ENCODE assay signal across 11 cellular contexts in the genomic region with DNA sequence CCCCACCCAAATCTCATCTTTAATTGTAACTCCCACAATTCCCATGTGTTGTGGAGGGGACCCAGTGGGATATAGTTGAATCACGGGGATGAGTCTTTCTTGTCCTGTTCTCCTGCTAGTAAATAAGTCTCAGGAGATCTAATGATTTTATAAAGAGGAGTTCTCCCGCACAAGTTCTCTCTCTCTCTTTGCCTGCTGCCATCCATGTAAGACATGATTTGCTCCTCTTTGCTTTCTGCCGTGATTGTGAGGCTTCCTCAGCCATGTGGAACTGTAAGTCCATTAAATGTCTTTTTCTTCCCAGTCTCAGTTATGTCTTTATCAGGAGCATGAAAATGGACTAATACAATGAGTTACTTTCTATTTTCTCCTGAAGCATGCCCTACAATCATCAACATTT.
"Had no signal": no experiment of that assay in that cellular context is flagged by ENCODE, and none has a peak within 500 bp of the region (broad histone marks: within the 10 kb centered on the region; RNA-seq: fewer than 3 reads in every experiment).

No MANE protein-coding gene starts in this region.

- H3K27ac ChIP-seq: GM23248 had no signal

- ATAC-seq: GM23338, HCT116 had no signal

- FAIRE-seq: H1, H54 had no signal

- H3K9ac ChIP-seq: GM23248 had no signal

- H3K4me2 ChIP-seq: GM23338 had no signal

- H3K36me3 ChIP-seq: HAP-1 had no signal

- H3K4me3 ChIP-seq: GM23248, GM23338, HAP-1 had no signal

- H3K9me3 ChIP-seq: HAP-1 had no signal

- H2AFZ ChIP-seq: GM23248 had no signal

- DNase-seq: GM23248, GOT3, H7, H9, HCEC 1CT, HFFc6 had no signal
